In the genomic region with DNA sequence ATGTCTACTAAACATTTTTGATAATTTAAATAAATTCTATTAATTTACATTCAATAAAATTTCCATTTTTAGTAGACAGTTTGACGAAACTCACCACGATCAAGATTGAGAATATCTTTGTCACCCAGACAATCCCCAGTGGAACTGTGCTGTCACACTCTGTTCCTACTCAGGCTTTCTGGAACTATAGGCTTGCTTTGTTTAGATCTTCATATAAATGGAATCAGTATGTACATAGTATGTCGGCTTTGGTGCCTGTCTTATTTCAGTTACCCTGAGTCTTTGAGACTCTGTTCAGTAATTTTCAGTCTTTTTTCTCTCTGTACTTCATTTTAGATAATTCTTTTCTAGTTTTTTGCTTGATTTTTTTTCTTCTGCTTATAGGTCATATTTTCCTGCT, we compare ENCODE assay signal across 2 cellular contexts.
TF ChIP-seq lines count a peak whose summit lies in the region.

No MANE protein-coding gene starts in this region.

TF ChIP-seq in SK-N-SH, 30 proteins besides CTCF, POLR2A, EP300 and RAD21 (continued from another document):
- TF ChIP-seq, protein P1, sequence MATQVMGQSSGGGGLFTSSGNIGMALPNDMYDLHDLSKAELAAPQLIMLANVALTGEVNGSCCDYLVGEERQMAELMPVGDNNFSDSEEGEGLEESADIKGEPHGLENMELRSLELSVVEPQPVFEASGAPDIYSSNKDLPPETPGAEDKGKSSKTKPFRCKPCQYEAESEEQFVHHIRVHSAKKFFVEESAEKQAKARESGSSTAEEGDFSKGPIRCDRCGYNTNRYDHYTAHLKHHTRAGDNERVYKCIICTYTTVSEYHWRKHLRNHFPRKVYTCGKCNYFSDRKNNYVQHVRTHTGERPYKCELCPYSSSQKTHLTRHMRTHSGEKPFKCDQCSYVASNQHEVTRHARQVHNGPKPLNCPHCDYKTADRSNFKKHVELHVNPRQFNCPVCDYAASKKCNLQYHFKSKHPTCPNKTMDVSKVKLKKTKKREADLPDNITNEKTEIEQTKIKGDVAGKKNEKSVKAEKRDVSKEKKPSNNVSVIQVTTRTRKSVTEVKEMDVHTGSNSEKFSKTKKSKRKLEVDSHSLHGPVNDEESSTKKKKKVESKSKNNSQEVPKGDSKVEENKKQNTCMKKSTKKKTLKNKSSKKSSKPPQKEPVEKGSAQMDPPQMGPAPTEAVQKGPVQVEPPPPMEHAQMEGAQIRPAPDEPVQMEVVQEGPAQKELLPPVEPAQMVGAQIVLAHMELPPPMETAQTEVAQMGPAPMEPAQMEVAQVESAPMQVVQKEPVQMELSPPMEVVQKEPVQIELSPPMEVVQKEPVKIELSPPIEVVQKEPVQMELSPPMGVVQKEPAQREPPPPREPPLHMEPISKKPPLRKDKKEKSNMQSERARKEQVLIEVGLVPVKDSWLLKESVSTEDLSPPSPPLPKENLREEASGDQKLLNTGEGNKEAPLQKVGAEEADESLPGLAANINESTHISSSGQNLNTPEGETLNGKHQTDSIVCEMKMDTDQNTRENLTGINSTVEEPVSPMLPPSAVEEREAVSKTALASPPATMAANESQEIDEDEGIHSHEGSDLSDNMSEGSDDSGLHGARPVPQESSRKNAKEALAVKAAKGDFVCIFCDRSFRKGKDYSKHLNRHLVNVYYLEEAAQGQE (IDR thresholded peaks at IDR 0.05; ENCODE audit: low read depth, low read length) = no peak
- TF ChIP-seq FOSL2 (IDR thresholded peaks at IDR 0.05; ENCODE audit: borderline replicate concordance, low read depth) (no peak), JUND (IDR thresholded peaks at IDR 0.05) (no peak), RXRA (IDR thresholded peaks at IDR 0.05; ENCODE audit: borderline replicate concordance, low read depth) (no peak), FOXJ3 (CRISPR knock-in tag; IDR thresholded peaks at IDR 0.05) (no peak), GATA2 (CRISPR knock-in tag; IDR thresholded peaks at IDR 0.05) (no peak), TCF12 (IDR thresholded peaks at IDR 0.05) (no peak), NRF1 (IDR thresholded peaks at IDR 0.05; ENCODE audit: low read depth, low read length) (no peak)
- TF ChIP-seq, protein P2, sequence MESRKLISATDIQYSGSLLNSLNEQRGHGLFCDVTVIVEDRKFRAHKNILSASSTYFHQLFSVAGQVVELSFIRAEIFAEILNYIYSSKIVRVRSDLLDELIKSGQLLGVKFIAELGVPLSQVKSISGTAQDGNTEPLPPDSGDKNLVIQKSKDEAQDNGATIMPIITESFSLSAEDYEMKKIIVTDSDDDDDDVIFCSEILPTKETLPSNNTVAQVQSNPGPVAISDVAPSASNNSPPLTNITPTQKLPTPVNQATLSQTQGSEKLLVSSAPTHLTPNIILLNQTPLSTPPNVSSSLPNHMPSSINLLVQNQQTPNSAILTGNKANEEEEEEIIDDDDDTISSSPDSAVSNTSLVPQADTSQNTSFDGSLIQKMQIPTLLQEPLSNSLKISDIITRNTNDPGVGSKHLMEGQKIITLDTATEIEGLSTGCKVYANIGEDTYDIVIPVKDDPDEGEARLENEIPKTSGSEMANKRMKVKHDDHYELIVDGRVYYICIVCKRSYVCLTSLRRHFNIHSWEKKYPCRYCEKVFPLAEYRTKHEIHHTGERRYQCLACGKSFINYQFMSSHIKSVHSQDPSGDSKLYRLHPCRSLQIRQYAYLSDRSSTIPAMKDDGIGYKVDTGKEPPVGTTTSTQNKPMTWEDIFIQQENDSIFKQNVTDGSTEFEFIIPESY (IDR thresholded peaks at IDR 0.05; ENCODE audit: borderline replicate concordance, low read depth) = no peak

TF ChIP-seq in SK-N-SH treated with all-trans-retinoic acid at 6 μM for 48 hours, 23 proteins besides CTCF, POLR2A, EP300 and RAD21 (continued from another document):
- TF ChIP-seq, protein P3, sequence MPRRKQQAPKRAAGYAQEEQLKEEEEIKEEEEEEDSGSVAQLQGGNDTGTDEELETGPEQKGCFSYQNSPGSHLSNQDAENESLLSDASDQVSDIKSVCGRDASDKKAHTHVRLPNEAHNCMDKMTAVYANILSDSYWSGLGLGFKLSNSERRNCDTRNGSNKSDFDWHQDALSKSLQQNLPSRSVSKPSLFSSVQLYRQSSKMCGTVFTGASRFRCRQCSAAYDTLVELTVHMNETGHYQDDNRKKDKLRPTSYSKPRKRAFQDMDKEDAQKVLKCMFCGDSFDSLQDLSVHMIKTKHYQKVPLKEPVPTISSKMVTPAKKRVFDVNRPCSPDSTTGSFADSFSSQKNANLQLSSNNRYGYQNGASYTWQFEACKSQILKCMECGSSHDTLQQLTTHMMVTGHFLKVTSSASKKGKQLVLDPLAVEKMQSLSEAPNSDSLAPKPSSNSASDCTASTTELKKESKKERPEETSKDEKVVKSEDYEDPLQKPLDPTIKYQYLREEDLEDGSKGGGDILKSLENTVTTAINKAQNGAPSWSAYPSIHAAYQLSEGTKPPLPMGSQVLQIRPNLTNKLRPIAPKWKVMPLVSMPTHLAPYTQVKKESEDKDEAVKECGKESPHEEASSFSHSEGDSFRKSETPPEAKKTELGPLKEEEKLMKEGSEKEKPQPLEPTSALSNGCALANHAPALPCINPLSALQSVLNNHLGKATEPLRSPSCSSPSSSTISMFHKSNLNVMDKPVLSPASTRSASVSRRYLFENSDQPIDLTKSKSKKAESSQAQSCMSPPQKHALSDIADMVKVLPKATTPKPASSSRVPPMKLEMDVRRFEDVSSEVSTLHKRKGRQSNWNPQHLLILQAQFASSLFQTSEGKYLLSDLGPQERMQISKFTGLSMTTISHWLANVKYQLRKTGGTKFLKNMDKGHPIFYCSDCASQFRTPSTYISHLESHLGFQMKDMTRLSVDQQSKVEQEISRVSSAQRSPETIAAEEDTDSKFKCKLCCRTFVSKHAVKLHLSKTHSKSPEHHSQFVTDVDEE (CRISPR knock-in tag; IDR thresholded peaks at IDR 0.05) = no peak
- TF ChIP-seq BACH2 (CRISPR knock-in tag; IDR thresholded peaks at IDR 0.05; ENCODE audit: borderline replicate concordance) = no peak
- no peak for TF ChIP-seq CSDC2 (CRISPR knock-in tag; IDR thresholded peaks at IDR 0.05)
- no peak for TF ChIP-seq GLIS3 (CRISPR knock-in tag; IDR thresholded peaks at IDR 0.05)
- no peak for TF ChIP-seq ARNTL (CRISPR knock-in tag; IDR thresholded peaks at IDR 0.05; ENCODE audit: borderline replicate concordance, low read depth)
